1 cellular context compared by ENCODE assay signal in the genomic region with DNA sequence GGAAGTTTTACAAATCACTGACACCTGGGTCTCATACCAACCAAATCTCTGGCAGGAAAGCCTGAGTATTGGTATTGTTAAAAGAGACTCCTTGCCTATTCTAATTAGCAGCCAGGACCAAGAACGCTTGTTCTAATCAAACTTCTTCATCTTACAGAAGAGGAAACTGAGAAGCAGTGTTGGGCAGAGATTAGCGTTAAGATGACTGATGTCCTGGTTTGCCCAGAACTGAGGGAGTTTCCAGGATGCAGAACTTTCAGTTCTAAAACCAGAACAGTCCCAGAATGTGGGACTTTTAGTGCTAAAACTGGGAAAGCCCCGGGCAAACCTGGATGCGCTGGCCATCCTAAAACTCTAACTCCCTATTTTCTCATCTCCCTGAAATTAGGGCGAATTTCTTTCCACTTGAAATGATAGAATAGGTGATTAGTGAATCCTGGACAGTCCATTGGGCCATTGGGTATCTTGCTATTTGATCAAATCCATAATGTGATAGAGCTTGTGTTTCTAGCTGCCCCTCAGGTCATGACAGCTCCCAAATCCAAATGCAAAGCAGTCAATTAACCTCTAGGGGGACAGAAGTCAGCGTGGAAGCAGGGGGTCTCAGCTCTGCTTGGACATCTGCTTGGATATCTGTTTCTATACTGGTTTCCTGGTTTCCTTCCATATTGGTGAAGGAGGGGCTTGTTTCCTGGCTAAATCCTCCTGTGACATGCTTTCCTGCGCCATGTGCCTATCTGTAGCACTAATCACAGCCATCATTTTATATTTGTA.
TF ChIP-seq lines count a peak whose summit lies in the region.

No MANE protein-coding gene starts in this region.

TF ChIP-seq in GM12878, 131 proteins besides CTCF, POLR2A, EP300 and RAD21 (continues in another document):
- TF ChIP-seq DPF2 (IDR thresholded peaks at IDR 0.05) = 0 out of 2 replicates have a peak, but pooled peaks have one; percentile 30
- TF ChIP-seq JUND (IDR thresholded peaks at IDR 0.05; ENCODE audit: low read depth, low read length) = no peak
- TF ChIP-seq HDAC2 (IDR thresholded peaks at IDR 0.05) = no peak
- TF ChIP-seq ZNF217 (IDR thresholded peaks at IDR 0.05) = no peak
- TF ChIP-seq, protein P1, sequence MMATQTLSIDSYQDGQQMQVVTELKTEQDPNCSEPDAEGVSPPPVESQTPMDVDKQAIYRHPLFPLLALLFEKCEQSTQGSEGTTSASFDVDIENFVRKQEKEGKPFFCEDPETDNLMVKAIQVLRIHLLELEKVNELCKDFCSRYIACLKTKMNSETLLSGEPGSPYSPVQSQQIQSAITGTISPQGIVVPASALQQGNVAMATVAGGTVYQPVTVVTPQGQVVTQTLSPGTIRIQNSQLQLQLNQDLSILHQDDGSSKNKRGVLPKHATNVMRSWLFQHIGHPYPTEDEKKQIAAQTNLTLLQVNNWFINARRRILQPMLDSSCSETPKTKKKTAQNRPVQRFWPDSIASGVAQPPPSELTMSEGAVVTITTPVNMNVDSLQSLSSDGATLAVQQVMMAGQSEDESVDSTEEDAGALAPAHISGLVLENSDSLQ (IDR thresholded peaks at IDR 0.05) = 0 out of 2 replicates have a peak, but pooled peaks have one; percentile 6
- TF ChIP-seq, protein P2, sequence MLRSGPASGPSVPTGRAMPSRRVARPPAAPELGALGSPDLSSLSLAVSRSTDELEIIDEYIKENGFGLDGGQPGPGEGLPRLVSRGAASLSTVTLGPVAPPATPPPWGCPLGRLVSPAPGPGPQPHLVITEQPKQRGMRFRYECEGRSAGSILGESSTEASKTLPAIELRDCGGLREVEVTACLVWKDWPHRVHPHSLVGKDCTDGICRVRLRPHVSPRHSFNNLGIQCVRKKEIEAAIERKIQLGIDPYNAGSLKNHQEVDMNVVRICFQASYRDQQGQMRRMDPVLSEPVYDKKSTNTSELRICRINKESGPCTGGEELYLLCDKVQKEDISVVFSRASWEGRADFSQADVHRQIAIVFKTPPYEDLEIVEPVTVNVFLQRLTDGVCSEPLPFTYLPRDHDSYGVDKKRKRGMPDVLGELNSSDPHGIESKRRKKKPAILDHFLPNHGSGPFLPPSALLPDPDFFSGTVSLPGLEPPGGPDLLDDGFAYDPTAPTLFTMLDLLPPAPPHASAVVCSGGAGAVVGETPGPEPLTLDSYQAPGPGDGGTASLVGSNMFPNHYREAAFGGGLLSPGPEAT (IDR thresholded peaks at IDR 0.05; ENCODE audit: low read depth) = peak; percentile 84
- no peak for TF ChIP-seq TCF12 (IDR thresholded peaks at IDR 0.05; ENCODE audit: low read depth, low read length)
- TF ChIP-seq SUZ12 (IDR thresholded peaks at IDR 0.05; ENCODE audit: unreplicated experiment) = no peak
- TF ChIP-seq, protein P3, sequence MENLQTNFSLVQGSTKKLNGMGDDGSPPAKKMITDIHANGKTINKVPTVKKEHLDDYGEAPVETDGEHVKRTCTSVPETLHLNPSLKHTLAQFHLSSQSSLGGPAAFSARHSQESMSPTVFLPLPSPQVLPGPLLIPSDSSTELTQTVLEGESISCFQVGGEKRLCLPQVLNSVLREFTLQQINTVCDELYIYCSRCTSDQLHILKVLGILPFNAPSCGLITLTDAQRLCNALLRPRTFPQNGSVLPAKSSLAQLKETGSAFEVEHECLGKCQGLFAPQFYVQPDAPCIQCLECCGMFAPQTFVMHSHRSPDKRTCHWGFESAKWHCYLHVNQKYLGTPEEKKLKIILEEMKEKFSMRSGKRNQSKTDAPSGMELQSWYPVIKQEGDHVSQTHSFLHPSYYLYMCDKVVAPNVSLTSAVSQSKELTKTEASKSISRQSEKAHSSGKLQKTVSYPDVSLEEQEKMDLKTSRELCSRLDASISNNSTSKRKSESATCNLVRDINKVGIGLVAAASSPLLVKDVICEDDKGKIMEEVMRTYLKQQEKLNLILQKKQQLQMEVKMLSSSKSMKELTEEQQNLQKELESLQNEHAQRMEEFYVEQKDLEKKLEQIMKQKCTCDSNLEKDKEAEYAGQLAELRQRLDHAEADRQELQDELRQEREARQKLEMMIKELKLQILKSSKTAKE (IDR thresholded peaks at IDR 0.05; ENCODE audit: low read depth, poor library complexity, severe bottlenecking) = no peak
- TF ChIP-seq NRF1 (conservative IDR thresholded peaks at IDR 0.05; ENCODE audit: low read depth, low read length) = no peak
- no peak for TF ChIP-seq MTA3 (IDR thresholded peaks at IDR 0.05; ENCODE audit: borderline replicate concordance, low read length)
- TF ChIP-seq IKZF2 (IDR thresholded peaks at IDR 0.05) = peak; percentile 74 to 81
- TF ChIP-seq ZNF207 (IDR thresholded peaks at IDR 0.05; ENCODE audit: borderline replicate concordance) = no peak
- no peak for TF ChIP-seq PRDM15 (CRISPR knock-in tag; IDR thresholded peaks at IDR 0.05)
- TF ChIP-seq ZNF274 (IDR thresholded peaks at IDR 0.05; ENCODE audit: insufficient read depth, insufficient read length) = no peak
- no peak for TF ChIP-seq SUPT20H (IDR thresholded peaks at IDR 0.05; ENCODE audit: borderline replicate concordance, control insufficient read depth, low read depth, low read length)
- TF ChIP-seq CBX3 (IDR thresholded peaks at IDR 0.05; ENCODE audit: borderline replicate concordance, low read depth) = no peak
- no peak for TF ChIP-seq TAF1 (IDR thresholded peaks at IDR 0.05; ENCODE audit: borderline replicate concordance, low read depth, low read length)
- TF ChIP-seq BHLHE40 (IDR thresholded peaks at IDR 0.05; ENCODE audit: borderline replicate concordance in 1 of 2, low read depth in 2 of 2, low read length in 1 of 2) = no peak
- no peak for TF ChIP-seq ESRRA (IDR thresholded peaks at IDR 0.05; ENCODE audit: low read length)
- no peak for TF ChIP-seq CHD1 (IDR thresholded peaks at IDR 0.05; ENCODE audit: low read depth, low read length)
- TF ChIP-seq NR2C2 (IDR thresholded peaks at IDR 0.05; ENCODE audit: borderline replicate concordance, control insufficient read depth, insufficient read length, low read depth) = no peak
- TF ChIP-seq HCFC1 (IDR thresholded peaks at IDR 0.05; ENCODE audit: low read length) = no peak
- TF ChIP-seq EED (IDR thresholded peaks at IDR 0.05; ENCODE audit: low read depth) = peak; percentile 82
- TF ChIP-seq, protein P4, sequence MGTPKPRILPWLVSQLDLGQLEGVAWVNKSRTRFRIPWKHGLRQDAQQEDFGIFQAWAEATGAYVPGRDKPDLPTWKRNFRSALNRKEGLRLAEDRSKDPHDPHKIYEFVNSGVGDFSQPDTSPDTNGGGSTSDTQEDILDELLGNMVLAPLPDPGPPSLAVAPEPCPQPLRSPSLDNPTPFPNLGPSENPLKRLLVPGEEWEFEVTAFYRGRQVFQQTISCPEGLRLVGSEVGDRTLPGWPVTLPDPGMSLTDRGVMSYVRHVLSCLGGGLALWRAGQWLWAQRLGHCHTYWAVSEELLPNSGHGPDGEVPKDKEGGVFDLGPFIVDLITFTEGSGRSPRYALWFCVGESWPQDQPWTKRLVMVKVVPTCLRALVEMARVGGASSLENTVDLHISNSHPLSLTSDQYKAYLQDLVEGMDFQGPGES (IDR thresholded peaks at IDR 0.05) = no peak
- TF ChIP-seq ATF7 (IDR thresholded peaks at IDR 0.05; ENCODE audit: low read depth) = no peak
- no peak for TF ChIP-seq HDGF (IDR thresholded peaks at IDR 0.05)
- no peak for TF ChIP-seq MAX (IDR thresholded peaks at IDR 0.05; ENCODE audit: low read depth, low read length)
- peak; percentile 37; the same call in 1 of the 2 replicates for TF ChIP-seq RUNX3 (IDR thresholded peaks at IDR 0.05; ENCODE audit: low read length)
- TF ChIP-seq PML (IDR thresholded peaks at IDR 0.05; ENCODE audit: low read length) = no peak
- peak; percentile 28; the same call in 1 of the 2 replicates for TF ChIP-seq MTA2 (IDR thresholded peaks at IDR 0.05; ENCODE audit: low read depth)
- no peak for TF ChIP-seq CHD2 (IDR thresholded peaks at IDR 0.05; ENCODE audit: borderline replicate concordance, low read depth, low read length)
- TF ChIP-seq RELA (IDR thresholded peaks at IDR 0.05; ENCODE audit: borderline replicate concordance, partially characterized antibody) = peak; percentile 41
- no peak for TF ChIP-seq CBFB (IDR thresholded peaks at IDR 0.05; ENCODE audit: low read depth)
- TF ChIP-seq NFYA (IDR thresholded peaks at IDR 0.05; ENCODE audit: borderline replicate concordance, low read depth, low read length) = no peak
- TF ChIP-seq MXI1 (IDR thresholded peaks at IDR 0.05; ENCODE audit: low read depth, low read length) = no peak
- TF ChIP-seq CBX5 (IDR thresholded peaks at IDR 0.05; ENCODE audit: low read depth) = no peak
- TF ChIP-seq IKZF1 (conservative IDR thresholded peaks at IDR 0.05) = peak; percentile 80
- no peak for TF ChIP-seq ZBED1 (IDR thresholded peaks at IDR 0.05; ENCODE audit: borderline replicate concordance)
- TF ChIP-seq, protein P5, sequence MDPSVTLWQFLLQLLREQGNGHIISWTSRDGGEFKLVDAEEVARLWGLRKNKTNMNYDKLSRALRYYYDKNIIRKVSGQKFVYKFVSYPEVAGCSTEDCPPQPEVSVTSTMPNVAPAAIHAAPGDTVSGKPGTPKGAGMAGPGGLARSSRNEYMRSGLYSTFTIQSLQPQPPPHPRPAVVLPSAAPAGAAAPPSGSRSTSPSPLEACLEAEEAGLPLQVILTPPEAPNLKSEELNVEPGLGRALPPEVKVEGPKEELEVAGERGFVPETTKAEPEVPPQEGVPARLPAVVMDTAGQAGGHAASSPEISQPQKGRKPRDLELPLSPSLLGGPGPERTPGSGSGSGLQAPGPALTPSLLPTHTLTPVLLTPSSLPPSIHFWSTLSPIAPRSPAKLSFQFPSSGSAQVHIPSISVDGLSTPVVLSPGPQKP (IDR thresholded peaks at IDR 0.05; ENCODE audit: low read depth, low read length) = no peak
- no peak for TF ChIP-seq IRF4 (IDR thresholded peaks at IDR 0.05; ENCODE audit: low read depth, low read length)
- TF ChIP-seq FOXK2 (IDR thresholded peaks at IDR 0.05) = no peak
- TF ChIP-seq, protein P6, sequence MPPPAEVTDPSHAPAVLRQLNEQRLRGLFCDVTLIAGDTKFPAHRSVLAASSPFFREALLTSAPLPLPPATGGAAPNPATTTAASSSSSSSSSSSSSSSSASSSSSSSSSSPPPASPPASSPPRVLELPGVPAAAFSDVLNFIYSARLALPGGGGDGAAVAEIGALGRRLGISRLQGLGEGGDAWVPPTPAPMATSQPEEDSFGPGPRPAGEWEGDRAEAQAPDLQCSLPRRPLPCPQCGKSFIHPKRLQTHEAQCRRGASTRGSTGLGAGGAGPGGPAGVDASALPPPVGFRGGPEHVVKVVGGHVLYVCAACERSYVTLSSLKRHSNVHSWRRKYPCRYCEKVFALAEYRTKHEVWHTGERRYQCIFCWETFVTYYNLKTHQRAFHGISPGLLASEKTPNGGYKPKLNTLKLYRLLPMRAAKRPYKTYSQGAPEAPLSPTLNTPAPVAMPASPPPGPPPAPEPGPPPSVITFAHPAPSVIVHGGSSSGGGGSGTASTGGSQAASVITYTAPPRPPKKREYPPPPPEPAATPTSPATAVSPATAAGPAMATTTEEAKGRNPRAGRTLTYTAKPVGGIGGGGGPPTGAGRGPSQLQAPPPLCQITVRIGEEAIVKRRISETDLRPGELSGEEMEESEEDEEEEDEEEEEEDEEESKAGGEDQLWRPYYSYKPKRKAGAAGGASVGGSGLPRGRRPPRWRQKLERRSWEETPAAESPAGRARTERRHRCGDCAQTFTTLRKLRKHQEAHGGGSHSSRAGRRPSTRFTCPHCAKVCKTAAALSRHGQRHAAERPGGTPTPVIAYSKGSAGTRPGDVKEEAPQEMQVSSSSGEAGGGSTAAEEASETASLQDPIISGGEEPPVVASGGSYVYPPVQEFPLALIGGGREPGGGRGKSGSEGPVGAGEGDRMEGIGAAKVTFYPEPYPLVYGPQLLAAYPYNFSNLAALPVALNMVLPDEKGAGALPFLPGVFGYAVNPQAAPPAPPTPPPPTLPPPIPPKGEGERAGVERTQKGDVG (CRISPR knock-in tag; IDR thresholded peaks at IDR 0.05) = no peak
- TF ChIP-seq RAD51 (IDR thresholded peaks at IDR 0.05) = no peak
- no peak for TF ChIP-seq WRNIP1 (IDR thresholded peaks at IDR 0.05; ENCODE audit: borderline replicate concordance, low read depth, low read length)
- TF ChIP-seq RFX5 (IDR thresholded peaks at IDR 0.05; ENCODE audit: low read depth, low read length) = no peak
- no peak for TF ChIP-seq POLR2AphosphoS2 (IDR thresholded peaks at IDR 0.05; ENCODE audit: low read depth, low read length)
- 0 out of 2 replicates have a peak, but pooled peaks have one; percentile 44 for TF ChIP-seq MEF2A (IDR thresholded peaks at IDR 0.05; ENCODE audit: insufficient read depth, low read depth, low read length)
- TF ChIP-seq CHD4 (IDR thresholded peaks at IDR 0.05) = no peak
- 0 out of 2 replicates have a peak, but pooled peaks have one; percentile 25 for TF ChIP-seq GATAD2B (conservative IDR thresholded peaks at IDR 0.05; ENCODE audit: low read depth)
- TF ChIP-seq ETV6 (conservative IDR thresholded peaks at IDR 0.05 in 1 of 2, IDR thresholded peaks at IDR 0.05 in 1 of 2; ENCODE audit: borderline replicate concordance in 1 of 2, low read depth in 1 of 2) = peak in 1 of 2 experiments; percentile 39; a peak in 1 of 4 replicates
